Comparison of ENCODE assay signal across 21 cellular contexts in the genomic region with DNA sequence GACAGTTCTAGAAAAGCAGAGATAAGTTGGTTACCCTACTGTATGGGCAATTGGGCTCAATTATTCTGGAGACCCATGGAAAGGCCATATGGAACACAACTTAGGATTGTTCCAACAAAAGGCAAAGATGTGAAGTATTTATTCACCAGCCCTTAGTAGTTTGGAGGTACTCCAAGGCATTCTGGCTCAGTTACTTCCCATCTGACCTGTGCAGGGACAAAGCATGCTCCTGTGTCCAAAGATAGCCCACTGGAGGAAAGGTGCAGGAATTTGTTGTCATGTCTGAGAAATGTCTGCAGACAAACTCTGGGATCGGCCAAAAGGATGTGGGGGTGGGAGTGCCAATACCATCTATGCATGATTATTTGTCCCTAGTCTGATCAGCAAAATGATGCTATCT.
"Had no signal": no experiment of that assay in that cellular context is flagged by ENCODE, and none has a peak within 500 bp of the region (broad histone marks: within the 10 kb centered on the region; RNA-seq: fewer than 3 reads in every experiment).

No MANE protein-coding gene starts in this region.

- H3K9me3 ChIP-seq: SJSA1 had no signal

- H3K4me3 ChIP-seq: SJSA1, SK-N-MC had no signal

- ATAC-seq: Panc1 had no signal

- H3K27ac ChIP-seq: RWPE1, SJSA1, SK-N-MC had no signal

- H3K27me3 ChIP-seq: SJSA1 had no signal

- H3K36me3 ChIP-seq: SJSA1 had no signal

- DNase-seq: KBM-7, MV-4-11, NCI-H1048, NCI-H1105, NCI-H1417, NCI-H1436 treated with DMSO at 0.1 percent for 48 hours, NCI-H1694 treated with DMSO at 0.1 percent for 48 hours, NCI-H1930, NCI-H2081 treated with DMSO at 0.1 percent for 48 hours, NCI-H2171, NCI-H226, NCI-H446, NCI-H510A, NCI-H524 treated with DMSO at 0.1 percent for 48 hours, NCI-H69, NCI-H774, SIG-M5 had no signal
